ENCODE assay signal across 19 cellular contexts in the genomic region with DNA sequence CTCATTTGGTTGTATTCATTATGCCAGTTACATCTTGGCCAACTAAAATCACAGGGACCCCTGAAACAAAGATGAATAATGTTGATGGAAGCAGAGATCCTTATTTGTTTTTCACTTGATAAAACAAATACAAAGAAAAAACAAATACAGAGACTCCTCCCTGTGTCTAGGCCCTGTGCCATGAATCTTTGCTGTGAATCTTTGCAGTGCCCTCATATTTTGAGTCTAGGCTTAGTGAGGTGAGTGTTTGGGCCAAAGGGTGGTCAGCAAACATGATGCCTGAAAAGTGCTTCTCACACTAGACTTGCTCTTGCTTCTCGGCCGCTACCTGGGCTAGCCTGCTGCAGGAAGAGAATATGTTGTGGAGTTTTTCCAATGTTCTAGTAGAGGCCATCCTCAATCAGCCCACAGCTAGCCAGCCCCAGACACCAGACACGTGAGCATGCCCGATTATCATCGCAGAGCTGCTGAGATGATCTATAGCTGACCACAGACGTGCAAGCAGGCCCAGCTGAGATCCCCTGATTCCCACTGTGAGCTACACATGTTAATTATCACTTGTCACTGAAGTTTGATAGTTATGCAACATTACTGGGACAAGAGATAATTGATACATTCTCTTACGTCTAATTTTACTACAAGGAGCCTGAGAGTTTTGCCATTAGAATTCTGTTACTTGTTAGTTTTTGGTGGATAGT.
"Had no signal": no experiment of that assay in that cellular context is flagged by ENCODE, and none has a peak within 500 bp of the region (broad histone marks: within the 10 kb centered on the region; RNA-seq: fewer than 3 reads in every experiment).

No MANE protein-coding gene starts in this region.

- H3K9me3 ChIP-seq: ascending aorta, sigmoid colon, upper lobe of left lung had no signal

- H3K27me3 ChIP-seq: ascending aorta, sigmoid colon, upper lobe of left lung had no signal

- FAIRE-seq: bronchial epithelial cell had no signal

- ATAC-seq: activated CD4-positive, alpha-beta T cell treated with anti-CD3 and anti-CD28 coated beads for 36 hours; activated CD8-positive, alpha-beta T cell treated with anti-CD3 and anti-CD28 coated beads for 36 hours; activated T-cell treated with anti-CD3 and anti-CD28 coated beads, Interleukin-2, amount 50 U/mL, for 72 hours; esophagus mucosa had no signal

- H3K27ac ChIP-seq: ascending aorta, sigmoid colon, upper lobe of left lung, VCaP had no signal

- DNase-seq: activated CD4-positive, alpha-beta T cell treated with anti-CD3 and anti-CD28 coated beads for 36 hours; activated CD8-positive, alpha-beta memory T cell treated with anti-CD3 and anti-CD28 coated beads, Interleukin-2, amount 50 U/mL, for 4 hours; activated CD8-positive, alpha-beta T cell treated with anti-CD3 and anti-CD28 coated beads for 36 hours; activated naive CD8-positive, alpha-beta T cell treated with anti-CD3 and anti-CD28 coated beads, Interleukin-2, amount 10 ng/mL, durations not matched to agents 7 days and 5 days; activated T-cell treated with anti-CD3 and anti-CD28 coated beads, Interleukin-2, amount 50 U/mL, for 72 hours; foreskin fibroblast; head of caudate nucleus; mammary epithelial cell; nephron progenitor cell; sigmoid colon; stimulated activated CD4-positive, alpha-beta T cell treated with anti-CD3 and anti-CD28 coated beads, Interleukin-12 subunit alpha, Interleukin-12 subunit beta, amount 100 ng/mL, for 4 hours; stimulated activated naive CD4-positive, alpha-beta T cell; substantia nigra; T-helper 2 cell; upper lobe of left lung had no signal

- H3K36me3 ChIP-seq: ascending aorta, sigmoid colon, upper lobe of left lung had no signal

- H3K4me3 ChIP-seq: ascending aorta, sigmoid colon, upper lobe of left lung had no signal
